Comparison of ENCODE assay signal across 16 cellular contexts in the genomic region with DNA sequence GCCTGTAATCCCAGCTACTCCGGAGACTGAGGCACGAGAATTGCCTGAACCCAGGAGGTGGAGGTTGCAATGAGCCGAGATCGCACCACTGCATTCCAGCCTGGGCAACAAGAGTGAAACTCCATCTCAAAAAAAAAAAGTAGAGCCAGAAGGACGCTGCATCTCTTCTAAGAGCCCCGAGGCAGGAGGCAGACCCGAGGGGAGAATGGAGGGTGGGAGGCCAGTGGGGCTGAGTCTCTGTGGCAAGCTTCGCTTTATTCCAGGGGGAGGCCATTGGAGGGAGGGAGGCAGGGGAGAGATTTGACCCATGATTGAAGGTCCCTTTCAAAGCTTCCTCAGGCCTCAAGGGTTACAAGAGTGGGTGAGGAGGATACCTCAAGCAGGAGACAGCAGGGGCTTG. TPM values are rescaled to one million over a fixed set of nuclear protein-coding genes. Genes with fewer than 3 reads are reported as not detected.
"Had no signal": no experiment of that assay in that cellular context is flagged by ENCODE, and none has a peak within 500 bp of the region (broad histone marks: within the 10 kb centered on the region; RNA-seq: fewer than 3 reads in every experiment).

No MANE protein-coding gene starts in this region.

- ATAC-seq: activated CD4-positive, alpha-beta T cell treated with anti-CD3 and anti-CD28 coated beads for 36 hours; activated CD8-positive, alpha-beta T cell treated with anti-CD3 and anti-CD28 coated beads for 36 hours; activated T-cell treated with anti-CD3 and anti-CD28 coated beads, Interleukin-2, amount 50 U/mL, for 72 hours; natural killer cell treated with Interleukin-12 subunit alpha and Interleukin-12 subunit beta and Interleukin-15 and Interleukin-18, amount 100 ng/mL, for 72 hours; T-helper 17 cell had no signal

- H3K36me3 Mint-ChIP-seq: activated naive CD8-positive, alpha-beta T cell; natural killer cell treated with Interleukin-12 subunit alpha and Interleukin-12 subunit beta and Interleukin-15 and Interleukin-18, amount 100 ng/mL, for 72 hours had no signal

- H3K4me3 ChIP-seq: esophagus muscularis mucosa, left ventricle myocardium inferior, sigmoid colon, spleen had no signal

- H3K4me3 Mint-ChIP-seq: activated CD4-positive, alpha-beta T cell treated with anti-CD3 and anti-CD28 coated beads for 36 hours; activated CD8-positive, alpha-beta T cell treated with anti-CD3 and anti-CD28 coated beads for 36 hours; activated naive CD8-positive, alpha-beta T cell; activated T-cell treated with anti-CD3 and anti-CD28 coated beads, Interleukin-2, amount 50 U/mL, for 72 hours; memory B cell; natural killer cell treated with Interleukin-12 subunit alpha and Interleukin-12 subunit beta and Interleukin-15 and Interleukin-18, amount 100 ng/mL, for 72 hours; T-helper 17 cell had no signal

- H3K27ac Mint-ChIP-seq: activated CD4-positive, alpha-beta T cell treated with anti-CD3 and anti-CD28 coated beads for 36 hours; activated CD8-positive, alpha-beta T cell treated with anti-CD3 and anti-CD28 coated beads for 36 hours; activated naive CD8-positive, alpha-beta T cell; activated T-cell treated with anti-CD3 and anti-CD28 coated beads, Interleukin-2, amount 50 U/mL, for 72 hours; memory B cell; natural killer cell treated with Interleukin-12 subunit alpha and Interleukin-12 subunit beta and Interleukin-15 and Interleukin-18, amount 100 ng/mL, for 72 hours; T-helper 17 cell had no signal

- H3K27me3 Mint-ChIP-seq: activated CD4-positive, alpha-beta T cell treated with anti-CD3 and anti-CD28 coated beads for 36 hours; activated CD8-positive, alpha-beta T cell treated with anti-CD3 and anti-CD28 coated beads for 36 hours; activated naive CD8-positive, alpha-beta T cell; memory B cell; natural killer cell treated with Interleukin-12 subunit alpha and Interleukin-12 subunit beta and Interleukin-15 and Interleukin-18, amount 100 ng/mL, for 72 hours; T-helper 17 cell had no signal

- H3K27me3 ChIP-seq: esophagus muscularis mucosa, sigmoid colon, spleen had no signal

- H3K9me3 Mint-ChIP-seq: activated CD8-positive, alpha-beta T cell treated with anti-CD3 and anti-CD28 coated beads for 36 hours; activated T-cell treated with anti-CD3 and anti-CD28 coated beads, Interleukin-2, amount 50 U/mL, for 72 hours; memory B cell; natural killer cell treated with Interleukin-12 subunit alpha and Interleukin-12 subunit beta and Interleukin-15 and Interleukin-18, amount 100 ng/mL, for 72 hours had no signal

- H3K27ac ChIP-seq: esophagus muscularis mucosa, left ventricle myocardium inferior, sigmoid colon, spleen, WERI-Rb-1 had no signal

- DNase-seq: activated CD4-positive, alpha-beta T cell treated with anti-CD3 and anti-CD28 coated beads for 36 hours; activated CD8-positive, alpha-beta T cell treated with anti-CD3 and anti-CD28 coated beads for 36 hours; activated gamma-delta T cell; activated T-cell treated with anti-CD3 and anti-CD28 coated beads, Interleukin-2, amount 50 U/mL, for 72 hours; hypothalamus; left ventricle myocardium inferior; sigmoid colon; spleen; T-helper 17 cell; WERI-Rb-1 had no signal

- H3K9me3 ChIP-seq: esophagus muscularis mucosa, left ventricle myocardium inferior, sigmoid colon, spleen had no signal

RNA-seq across cellular contexts. Expression of gene AMZ1, which starts 37.6 kb away (rescaled TPM):
- total RNA-seq: bronchial epithelial cell; natural killer cell treated with Interleukin-12 subunit alpha and Interleukin-12 subunit beta and Interleukin-15 and Interleukin-18, amount 100 ng/mL, for 72 hours; pulmonary artery endothelial cell had no signal
